Comparison of ENCODE assay signal across 8 cellular contexts in genomic region chr11:776459-777287, GRCh38. TPM values are rescaled to one million over a fixed set of nuclear protein-coding genes. Genes with fewer than 3 reads are reported as not detected.
DNase-seq lines count a peak whose midpoint lies in the region; ATAC-seq and TF ChIP-seq lines count a peak whose summit lies in the region.

No MANE protein-coding gene starts in this region.

- H3K23ac ChIP-seq in mesendoderm (ENCODE audit: low read length): no peak overlapping the region

- intact Hi-C loops in uterus (cut with DNase I; ENCODE audit: low total_unique reads): no loop called here

- no peak overlapping the region for H2BK15ac ChIP-seq in mesendoderm (replicated peaks; ENCODE audit: low read depth)

- peak; percentile 38 for DNase-seq in RKO (ENCODE audit: low spot score)
- DNase-seq in mesendoderm: peak; percentile 66
- peak in 1 of 2 donors; percentile 41 for DNase-seq in uterus
- DNase-seq in foreskin melanocyte: no peak

- no peak overlapping the region for H2BK5ac ChIP-seq in mesendoderm (ENCODE audit: low read length)

- H3K36me3 ChIP-seq in BLaER1 (peaks cover 58% of the 10 kb centered on the region), ectodermal cell (ENCODE audit: control insufficient read depth, insufficient read depth, low read length) (no peaks in the 10 kb centered on the region), mesendoderm (ENCODE audit: control insufficient read depth, insufficient read depth, low read length) (no peaks in the 10 kb centered on the region), uterus (no peaks in the 10 kb centered on the region)

- H3K79me2 ChIP-seq in mesendoderm (ENCODE audit: control insufficient read depth, insufficient read depth, low read length): peaks cover 22% of the 10 kb centered on the region

- peak overlapping the region; percentile 79 for H3K4me3 ChIP-seq in BLaER1
- peak overlapping the region; percentile 77 for H3K4me3 ChIP-seq in ectodermal cell (ENCODE audit: insufficient read depth, low read depth, low read length)
- H3K4me3 ChIP-seq in mesendoderm (ENCODE audit: low read length): peak overlapping the region; percentile 71
- H3K4me3 ChIP-seq in uterus: peak overlapping the region; percentile 75 to 91

- peak overlapping the region; percentile 96 for H3K4me2 ChIP-seq in BLaER1
- peak overlapping the region; percentile 74 for H3K4me2 ChIP-seq in mesendoderm (ENCODE audit: low read length)

- H4K20me1 ChIP-seq in BLaER1: peaks cover 58% of the 10 kb centered on the region

- 1% methylated on average over 65 to 68 of the region's 68 CpGs for WGBS in ectodermal cell, 2 experiments
- WGBS in mesendoderm (ENCODE audit: extremely low coverage, insufficient coverage, low lambda C conversion rate): no CpG with 5 or more reads among the region's 68 CpGs

- H3K9me3 ChIP-seq in BLaER1 (no peaks in the 10 kb centered on the region), ectodermal cell (ENCODE audit: control insufficient read depth, low read length) (no peaks in the 10 kb centered on the region), uterus (no peaks in the 10 kb centered on the region)

- TF ChIP-seq POLR2A in uterus (IDR thresholded peaks at IDR 0.05): no peak

- peak overlapping the region; percentile 26 for H3K4ac ChIP-seq in mesendoderm (ENCODE audit: low read depth, low read length)

- peak overlapping the region; percentile 30 for H4K8ac ChIP-seq in mesendoderm (ENCODE audit: low read depth, low read length)

- H3K79me1 ChIP-seq in mesendoderm (ENCODE audit: low read length): peaks cover 13% of the 10 kb centered on the region

- no peak overlapping the region for H2AK5ac ChIP-seq in mesendoderm (ENCODE audit: low read length)

- peak overlapping the region; percentile 91 for H3K18ac ChIP-seq in mesendoderm (ENCODE audit: low read length)

- H3K27me3 ChIP-seq in BLaER1 (no peaks in the 10 kb centered on the region), ectodermal cell (ENCODE audit: control insufficient read depth, insufficient read depth, low read length, poor library complexity, severe bottlenecking) (no peaks in the 10 kb centered on the region), mesendoderm (ENCODE audit: insufficient read depth, low read length, poor library complexity) (no peaks in the 10 kb centered on the region), uterus (no peaks in the 10 kb centered on the region)

- TF ChIP-seq CTCF in uterus (IDR thresholded peaks at IDR 0.05): no peak

- ATAC-seq in GM18867 (IDR thresholded peaks at IDR 0.05; ENCODE audit: unreplicated experiment): peak; percentile 30
- peak; percentile 35 for ATAC-seq in HG03066 (IDR thresholded peaks at IDR 0.05; ENCODE audit: low read depth, unreplicated experiment)

- H3K9ac ChIP-seq in BLaER1: peak overlapping the region; percentile 89
- peak overlapping the region; percentile 91 for H3K9ac ChIP-seq in mesendoderm (ENCODE audit: low read length)

- H4K5ac ChIP-seq in mesendoderm (ENCODE audit: low read length): no peak overlapping the region

- peaks cover 67% of the 10 kb centered on the region for H3K4me1 ChIP-seq in BLaER1
- peaks cover 24% of the 10 kb centered on the region for H3K4me1 ChIP-seq in ectodermal cell (ENCODE audit: control insufficient read depth, insufficient read depth, low read length)
- H3K4me1 ChIP-seq in mesendoderm (ENCODE audit: control insufficient read depth, low read depth, low read length): no peaks in the 10 kb centered on the region
- H3K4me1 ChIP-seq in uterus: peaks cover 0 to 20% of the 10 kb centered on the region in 2 donors

- peak overlapping the region; percentile 96 for H3K56ac ChIP-seq in mesendoderm (ENCODE audit: low read length)

- H2BK120ac ChIP-seq in mesendoderm (ENCODE audit: low read depth, low read length): no peak overlapping the region

- H3K27ac ChIP-seq in BLaER1 (peak overlapping the region; percentile 80), ectodermal cell (ENCODE audit: insufficient read depth, low read depth, low read length, poor library complexity, severe bottlenecking) (peak overlapping the region; percentile 84), mesendoderm (ENCODE audit: low read depth, low read length) (peak overlapping the region; percentile 79), uterus (peak overlapping the region; percentile 79 to 83)

RNA-seq across cellular contexts. Expression of gene GATD1, which starts 0.6 kb away (rescaled TPM):
- 71.5 TPM for polyA plus RNA-seq in ectodermal cell (2013, experiment 1 of 4)
- 81.8 TPM for polyA plus RNA-seq in ectodermal cell (2013, experiment 2 of 4)
- polyA plus RNA-seq in ectodermal cell (2013, experiment 3 of 4): 47.0 TPM
- polyA plus RNA-seq in ectodermal cell (2013, experiment 4 of 4): 50.3 TPM
- polyA plus RNA-seq in mesendoderm (2013, experiment 1 of 2): 21.0 TPM
- polyA plus RNA-seq in mesendoderm (2013, experiment 2 of 2): 18.6 TPM
- 10 to 100 TPM; 11.8 to 81.1 (median 29.3) TPM for total RNA-seq in uterus

RNA-seq across cellular contexts. Expression of gene CEND1, which starts 13.2 kb away (rescaled TPM):
- polyA plus RNA-seq in ectodermal cell (2013, experiment 1 of 4): 2.2 TPM
- 3.6 TPM for polyA plus RNA-seq in ectodermal cell (2013, experiment 2 of 4)
- polyA plus RNA-seq in ectodermal cell (2013, experiment 3 of 4): 1.5 TPM
- 1.9 TPM for polyA plus RNA-seq in ectodermal cell (2013, experiment 4 of 4)
- 0.13 TPM for polyA plus RNA-seq in mesendoderm (2013, experiment 1 of 2)
- polyA plus RNA-seq in mesendoderm (2013, experiment 2 of 2): 0.15 TPM
- total RNA-seq in uterus: under 1 TPM in 1 of 4 donors, not detected in 3; 0.41 TPM

RNA-seq across cellular contexts. Expression of gene SLC25A22, which starts 21.4 kb away (rescaled TPM):
- 48.0 TPM for polyA plus RNA-seq in ectodermal cell (2013, experiment 1 of 4)
- polyA plus RNA-seq in ectodermal cell (2013, experiment 2 of 4): 45.1 TPM
- polyA plus RNA-seq in ectodermal cell (2013, experiment 3 of 4): 34.8 TPM
- 39.4 TPM for polyA plus RNA-seq in ectodermal cell (2013, experiment 4 of 4)
- 30.5 TPM for polyA plus RNA-seq in mesendoderm (2013, experiment 1 of 2)
- polyA plus RNA-seq in mesendoderm (2013, experiment 2 of 2): 30.6 TPM
- total RNA-seq in uterus: 10 to 100 TPM in 1 of 4 donors, 1 to 10 TPM in 2, under 1 TPM in 1; 0.29 to 20.8 (median 5.4) TPM

RNA-seq across cellular contexts. Expression of gene PIDD1, which starts 28.4 kb away (rescaled TPM):
- polyA plus RNA-seq in ectodermal cell (2013, experiment 1 of 4): 30.5 TPM
- polyA plus RNA-seq in ectodermal cell (2013, experiment 2 of 4): 30.1 TPM
- 25.1 TPM for polyA plus RNA-seq in ectodermal cell (2013, experiment 3 of 4)
- polyA plus RNA-seq in ectodermal cell (2013, experiment 4 of 4): 24.3 TPM
- polyA plus RNA-seq in mesendoderm (2013, experiment 1 of 2): 9.5 TPM
- polyA plus RNA-seq in mesendoderm (2013, experiment 2 of 2): 9.2 TPM
- 10 to 100 TPM in 2 of 4 donors, 1 to 10 TPM in 2; 1.3 to 20.2 (median 10.1) TPM for total RNA-seq in uterus

RNA-seq across cellular contexts. Expression of gene TALDO1, which starts 29.4 kb away (rescaled TPM):
- polyA plus RNA-seq in ectodermal cell (2013, experiment 1 of 4): 170 TPM
- polyA plus RNA-seq in ectodermal cell (2013, experiment 2 of 4): 164 TPM
- polyA plus RNA-seq in ectodermal cell (2013, experiment 3 of 4): 115 TPM
- polyA plus RNA-seq in ectodermal cell (2013, experiment 4 of 4): 125 TPM
- 169 TPM for polyA plus RNA-seq in mesendoderm (2013, experiment 1 of 2)
- polyA plus RNA-seq in mesendoderm (2013, experiment 2 of 2): 176 TPM
- 100 to 1,000 TPM in 1 of 4 donors, 10 to 100 TPM in 3; 60.3 to 146 (median 66.9) TPM for total RNA-seq in uterus
